24 cellular contexts compared by ENCODE assay signal in genomic region chr13:65309906-65310305, GRCh38.
A peak's percentile ranks its signal among the peaks of the same experiment; 100 is the strongest.
DNase-seq lines count a peak whose midpoint lies in the region; ATAC-seq and TF ChIP-seq lines count a peak whose summit lies in the region.
"Had no signal": no experiment of that assay in that cellular context is flagged by ENCODE, and none has a peak within 500 bp of the region (broad histone marks: within the 10 kb centered on the region; RNA-seq: fewer than 3 reads in every experiment).

No MANE protein-coding gene starts in this region.

- no peak overlapping the region for H3K4me2 ChIP-seq in trophoblast cell (ENCODE audit: low read length)
- H3K4me2 ChIP-seq: BLaER1 had no signal

- H3K79me1 ChIP-seq in trophoblast cell (ENCODE audit: low read length) = no peaks in the 10 kb centered on the region

- intact Hi-C loops in upper lobe of right lung (cut with DNase I) = no loop called here
- intact Hi-C loops in testis (cut with DNase I; ENCODE audit: low total_unique reads) = no loop called here
- intact Hi-C loops in head of caudate nucleus (cut with DNase I) = no loop called here

- no peak overlapping the region for H3K9ac ChIP-seq in trophoblast cell (ENCODE audit: low read length)
- H3K9ac ChIP-seq: BLaER1 had no signal

- no peaks in the 10 kb centered on the region for H3K36me3 Mint-ChIP-seq in stimulated activated effector memory CD8-positive, alpha-beta T cell treated with anti-CD3 and anti-CD28 coated beads, Interleukin-12 subunit alpha, Interleukin-12 subunit beta, amount 100 ng/mL, for 72 hours
- H3K36me3 Mint-ChIP-seq: CD14-positive monocyte; CD4-positive, alpha-beta memory T cell; CD4-positive, CD25-positive, alpha-beta regulatory T cell; CD8-positive, alpha-beta memory T cell had no signal

- no peak overlapping the region for H2BK5ac ChIP-seq in trophoblast cell (ENCODE audit: low read depth, low read length, poor library complexity)

- no peak overlapping the region for H3K14ac ChIP-seq in trophoblast cell (ENCODE audit: low read length)

- H3K4me3 ChIP-seq in trophoblast cell (ENCODE audit: low read depth, low read length) (peak overlapping the region; percentile 37), upper lobe of right lung (no peak overlapping the region), testis (no peak overlapping the region)
- H3K4me3 ChIP-seq: BLaER1, GM12878 had no signal

- peaks cover 16% of the 10 kb centered on the region for H3K9me3 Mint-ChIP-seq in stimulated activated effector memory CD8-positive, alpha-beta T cell treated with anti-CD3 and anti-CD28 coated beads, Interleukin-12 subunit alpha, Interleukin-12 subunit beta, amount 100 ng/mL, for 72 hours

- no peak overlapping the region for H3K4ac ChIP-seq in trophoblast cell (ENCODE audit: low read depth, low read length)

- no peak overlapping the region for H4K8ac ChIP-seq in trophoblast cell (ENCODE audit: low read depth, low read length)

- no peak overlapping the region for H2BK120ac ChIP-seq in trophoblast cell (ENCODE audit: insufficient read depth, low read length, poor library complexity)

- H3K9me3 ChIP-seq in trophoblast cell (ENCODE audit: insufficient read depth, low read depth, low read length) (peaks cover 14% of the 10 kb centered on the region), upper lobe of right lung (no peaks in the 10 kb centered on the region), testis (no peaks in the 10 kb centered on the region)
- H3K9me3 ChIP-seq: BE2C had no signal

- DNase-seq in trophoblast cell = no peak
- no peak for DNase-seq in stimulated activated effector memory CD8-positive, alpha-beta T cell treated with anti-CD3 and anti-CD28 coated beads, Interleukin-12 subunit alpha, Interleukin-12 subunit beta, amount 100 ng/mL, for 72 hours (ENCODE audit: low spot score in 2 of 2)
- DNase-seq in upper lobe of right lung = no peak
- DNase-seq in testis = no peak
- no peak for DNase-seq in head of caudate nucleus
- DNase-seq: 8988T; ACHN; BE2C; C1 segment of cervical spinal cord; CD4-positive, alpha-beta memory T cell; CD4-positive, CD25-positive, alpha-beta regulatory T cell; CD8-positive, alpha-beta memory T cell; COR-L47; DMS 273 treated with DMSO at 0.1 percent for 48 hours; DMS153; DMS53; DMS79; DND-41; EL; GDM1 had no signal

- no peak for TF ChIP-seq POLR2A in testis (IDR thresholded peaks at IDR 0.05)

- no peak overlapping the region for H2BK12ac ChIP-seq in trophoblast cell (ENCODE audit: low read length)

- H3K4me3 Mint-ChIP-seq in stimulated activated effector memory CD8-positive, alpha-beta T cell treated with anti-CD3 and anti-CD28 coated beads, Interleukin-12 subunit alpha, Interleukin-12 subunit beta, amount 100 ng/mL, for 72 hours = no peak overlapping the region
- H3K4me3 Mint-ChIP-seq: CD14-positive monocyte; CD4-positive, alpha-beta memory T cell; CD8-positive, alpha-beta memory T cell had no signal

- H3K23ac ChIP-seq in trophoblast cell (ENCODE audit: low read length) = no peak overlapping the region

- no peaks in the 10 kb centered on the region for H3K4me1 ChIP-seq in trophoblast cell (ENCODE audit: control insufficient read depth in 1 of 2, insufficient read depth in 2 of 2, low read length in 2 of 2)
- H3K4me1 ChIP-seq in upper lobe of right lung = no peaks in the 10 kb centered on the region
- H3K4me1 ChIP-seq in testis = no peaks in the 10 kb centered on the region
- H3K4me1 ChIP-seq: BE2C, BLaER1 had no signal

- H3K27ac ChIP-seq in trophoblast cell (ENCODE audit: low read depth, low read length) (no peak overlapping the region), upper lobe of right lung (no peak overlapping the region), testis (no peak overlapping the region)
- H3K27ac ChIP-seq: BLaER1 had no signal

- no peaks in the 10 kb centered on the region for H3K79me2 ChIP-seq in trophoblast cell (ENCODE audit: control insufficient read depth, insufficient read depth, low read length, poor library complexity)

- no peak overlapping the region for H3K18ac ChIP-seq in trophoblast cell (ENCODE audit: low read length)

- no peak overlapping the region for H2AFZ ChIP-seq in trophoblast cell (ENCODE audit: insufficient read depth, low read length, poor library complexity)

- no peak overlapping the region for H2AK5ac ChIP-seq in trophoblast cell (ENCODE audit: low read length)

- no CpG with 5 or more reads among the region's 6 CpGs for WGBS in trophoblast cell (ENCODE audit: extremely low coverage, insufficient coverage, insufficient read length)
- 81 to 91% methylated on average over 5 to 6 of the region's 6 CpGs for WGBS in testis, 2 donors

- peak; percentile 28 for ATAC-seq in stimulated activated effector memory CD8-positive, alpha-beta T cell treated with anti-CD3 and anti-CD28 coated beads, Interleukin-12 subunit alpha, Interleukin-12 subunit beta, amount 100 ng/mL, for 72 hours
- ATAC-seq in upper lobe of right lung (peak; percentile 20), GM18868 (IDR thresholded peaks at IDR 0.05; ENCODE audit: unreplicated experiment) (no peak)
- ATAC-seq: GM12878 had no signal

- no peak overlapping the region for H3K27ac Mint-ChIP-seq in stimulated activated effector memory CD8-positive, alpha-beta T cell treated with anti-CD3 and anti-CD28 coated beads, Interleukin-12 subunit alpha, Interleukin-12 subunit beta, amount 100 ng/mL, for 72 hours
- H3K27ac Mint-ChIP-seq: CD14-positive monocyte; CD4-positive, alpha-beta memory T cell; CD4-positive, CD25-positive, alpha-beta regulatory T cell; CD8-positive, alpha-beta memory T cell had no signal

- TF ChIP-seq CTCF in upper lobe of right lung (IDR thresholded peaks at IDR 0.05) (no peak), testis (IDR thresholded peaks at IDR 0.05) (no peak)

- no peak overlapping the region for H4K12ac ChIP-seq in trophoblast cell (ENCODE audit: low read depth, low read length)

- no peaks in the 10 kb centered on the region for H3K27me3 ChIP-seq in trophoblast cell (ENCODE audit: insufficient read depth, low read length)
- H3K27me3 ChIP-seq in upper lobe of right lung = no peaks in the 10 kb centered on the region
- no peaks in the 10 kb centered on the region for H3K27me3 ChIP-seq in testis
- H3K27me3 ChIP-seq: BE2C, BLaER1 had no signal

- H4K91ac ChIP-seq in trophoblast cell (ENCODE audit: low read depth, low read length) = no peak overlapping the region

- no peaks in the 10 kb centered on the region for H3K4me1 Mint-ChIP-seq in stimulated activated effector memory CD8-positive, alpha-beta T cell treated with anti-CD3 and anti-CD28 coated beads, Interleukin-12 subunit alpha, Interleukin-12 subunit beta, amount 100 ng/mL, for 72 hours
- H3K4me1 Mint-ChIP-seq: CD14-positive monocyte; CD4-positive, alpha-beta memory T cell; CD4-positive, CD25-positive, alpha-beta regulatory T cell; CD8-positive, alpha-beta memory T cell had no signal

- H3K36me3 ChIP-seq in trophoblast cell (ENCODE audit: control insufficient read depth in 1 of 2, insufficient read depth in 2 of 2, low read length in 2 of 2) = peaks cover 0 to 4% of the 10 kb centered on the region in 2 experiments
- H3K36me3 ChIP-seq in upper lobe of right lung = no peaks in the 10 kb centered on the region
- no peaks in the 10 kb centered on the region for H3K36me3 ChIP-seq in testis (ENCODE audit: low read depth, missing control alignments)
- H3K36me3 ChIP-seq: BE2C, BLaER1 had no signal
